ENCODE assay signal across 8 cellular contexts in genomic region chr16:74984194-74984669, GRCh38. TPM values are rescaled to one million over a fixed set of nuclear protein-coding genes. Genes with fewer than 3 reads are reported as not detected.
A peak's percentile ranks its signal among the peaks of the same experiment; 100 is the strongest.
DNase-seq lines count a peak whose midpoint lies in the region; TF ChIP-seq lines count a peak whose summit lies in the region.

No MANE protein-coding gene starts in this region.

- H3K27ac ChIP-seq in tibial nerve, result peak overlapping the region; percentile 76 to 90 (median 88)

- WGBS in tibial nerve, 2 donors, result 16 to 17% methylated on average over 25 to 26 of the region's 26 CpGs

- peaks cover 0 to 3% (median 0%) of the 10 kb centered on the region in 3 donors for H3K36me3 ChIP-seq in tibial nerve

- no peaks in the 10 kb centered on the region for H3K9me3 ChIP-seq in tibial nerve

- DNase-seq in DMS53 (lab: John Stamatoyannopoulos, UW) (peak; percentile 60), DMS53 treated with DMSO at 0.1 percent for 48 hours (lab: John Stamatoyannopoulos, UW; ENCODE audit: unreplicated experiment) (no peak), RPMI7951 (ENCODE audit: low read depth) (peak; percentile 29), cardiac fibroblast (ENCODE audit: low read depth in 2 of 2) (peak; percentile 32 to 45), lung microvascular endothelial cell (ENCODE audit: low read depth in 2 of 2) (peak; percentile 28 to 43), tibial nerve (ENCODE audit: low spot score in 2 of 2) (no peak), ecto neural progenitor cell (ENCODE audit: low spot score) (no peak), NCI-H446 (lab: John Stamatoyannopoulos, UW) (no peak)

- no peak for TF ChIP-seq POLR2A in tibial nerve (IDR thresholded peaks at IDR 0.05)

- H3K4me3 ChIP-seq in cardiac fibroblast (replicated peaks in 1 of 2; ENCODE audit: low read depth in 2 of 2, low read length in 2 of 2) (peak overlapping the region; percentile 100), tibial nerve (peak overlapping the region; percentile 64 to 100 (median 94))

- TF ChIP-seq CTCF in cardiac fibroblast (IDR thresholded peaks at IDR 0.05; ENCODE audit: low read depth, low read length), result no peak
- no peak for TF ChIP-seq CTCF in tibial nerve (IDR thresholded peaks at IDR 0.05)

- peaks cover 0 to 27% (median 0%) of the 10 kb centered on the region in 4 donors for H3K4me1 ChIP-seq in tibial nerve

- H3K27me3 ChIP-seq in tibial nerve, result no peaks in the 10 kb centered on the region

- no peak for TF ChIP-seq EP300 in tibial nerve (IDR thresholded peaks at IDR 0.05)

RNA-seq across cellular contexts. Expression of gene WDR59, which starts 0.7 kb away (rescaled TPM):
- 8.5 and 10.1 TPM in 2 replicates for total RNA-seq in RPMI7951 (2014; rRNA removed; shearing (Covaris generic))
- total RNA-seq in lung microvascular endothelial cell (10.0 and 11.5 TPM in 2 replicates), tibial nerve (10 to 100 TPM; 29.2 to 61.4 (median 45.6) TPM)

RNA-seq across cellular contexts. Expression of gene ZNRF1, which starts 14.6 kb away (rescaled TPM):
- 11.4 and 12.0 TPM in 2 replicates for total RNA-seq in RPMI7951 (2014; rRNA removed; shearing (Covaris generic))
- 7.9 and 10.7 TPM in 2 replicates for total RNA-seq in lung microvascular endothelial cell
- total RNA-seq in tibial nerve, result 10 to 100 TPM; 10.3 to 31.4 (median 14.7) TPM

Comparison
In these comparisons a context has a peak if more than half of its experiments do, and no peak if none do; other contexts are left out.
1. DNase-seq: peak in DMS53 (single experiment), RPMI7951 (single experiment), cardiac fibroblast (2 of 2) and lung microvascular endothelial cell (2 of 2); none in DMS53 treated with DMSO at 0.1 percent for 48 hours (single experiment), tibial nerve (0 of 2), ecto neural progenitor cell (single experiment) and NCI-H446 (0 of 2).